ENCODE assay signal across 8 cellular contexts in the genomic region with DNA sequence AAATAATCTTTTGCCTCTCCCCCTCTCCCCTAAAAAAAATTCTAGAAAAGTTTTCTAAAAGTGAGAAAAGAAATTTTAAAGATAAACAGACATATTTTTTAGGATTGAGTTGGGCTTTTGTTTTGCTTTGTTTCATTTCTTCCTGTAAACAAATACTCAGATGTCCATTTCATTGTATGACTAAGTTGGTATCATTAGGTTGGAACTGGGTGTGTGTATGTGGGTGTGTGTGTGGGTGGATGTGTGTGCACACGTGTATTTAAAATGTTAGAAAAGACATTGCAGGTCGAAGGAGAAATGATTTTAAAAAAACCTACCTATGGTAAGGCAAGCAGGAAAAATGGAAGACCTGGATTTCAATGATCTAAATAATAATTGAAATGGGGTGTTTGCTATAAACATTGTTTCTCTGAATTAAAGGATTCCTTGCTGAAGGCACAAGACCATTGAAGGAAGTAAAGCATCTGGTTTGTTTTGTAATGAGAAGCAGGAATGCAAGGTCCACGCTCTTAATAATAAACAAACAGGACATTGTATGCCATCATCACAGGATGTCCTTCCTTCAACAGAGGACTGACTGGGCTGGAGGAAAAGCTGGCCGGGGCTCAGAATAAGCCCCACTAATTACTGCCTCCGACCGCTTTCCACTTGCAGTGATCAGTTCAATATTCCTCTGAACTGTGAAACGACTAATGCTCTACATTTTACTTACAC. TPM values are rescaled to one million over a fixed set of nuclear protein-coding genes. Genes with fewer than 3 reads are reported as not detected.
DNase-seq lines count a peak whose midpoint lies in the region; ATAC-seq and TF ChIP-seq lines count a peak whose summit lies in the region.

No MANE protein-coding gene starts in this region.

- H3K27me3 ChIP-seq in heart left ventricle = peaks cover 0 to 65% (median 20%) of the 10 kb centered on the region in 9 donors
- H3K27me3 ChIP-seq in right atrium auricular region = peaks cover 3 to 4% of the 10 kb centered on the region in 2 donors
- H3K27me3 ChIP-seq in upper lobe of right lung = peaks cover 8% of the 10 kb centered on the region

- peaks cover 66% of the 10 kb centered on the region for H3K4me1 Mint-ChIP-seq in activated T-helper 2 cell treated with anti-CD3 and anti-CD28 coated beads, Interferon-gamma antibody, Interleukin-2, Interleukin-4, amounts not matched to agents 10 μg/mL and 5 μg/mL and 100 μg/mL, durations not matched to agents 14 hours and 24 hours and 36 hours (ENCODE audit: low read depth)
- H3K4me1 Mint-ChIP-seq in immature natural killer cell = peaks cover 59 to 77% of the 10 kb centered on the region in 2 donors

- peak overlapping the region in 11 of 12 donors; percentile 8 to 87 (median 52) for H3K27ac ChIP-seq in heart left ventricle
- peak overlapping the region in 1 of 2 donors; percentile 39 for H3K27ac ChIP-seq in right atrium auricular region
- H3K27ac ChIP-seq in upper lobe of right lung = peak overlapping the region; percentile 15

- H3K36me3 ChIP-seq in heart left ventricle (no peaks in the 10 kb centered on the region), right atrium auricular region (no peaks in the 10 kb centered on the region), upper lobe of right lung (no peaks in the 10 kb centered on the region)

- DNase-seq in heart left ventricle = no peak
- no peak for DNase-seq in right atrium auricular region (ENCODE audit: low spot score)
- no peak for DNase-seq in activated T-helper 2 cell treated with anti-CD3 and anti-CD28 coated beads, Interferon-gamma antibody, Interleukin-2, Interleukin-4, amounts not matched to agents 10 μg/mL and 5 μg/mL and 100 μg/mL, durations not matched to agents 14 hours and 24 hours and 36 hours (ENCODE audit: low spot score)
- no peak for DNase-seq in immature natural killer cell
- DNase-seq in upper lobe of right lung = no peak
- DNase-seq in activated CD4-positive, CD25-positive, alpha-beta regulatory T cell treated with anti-CD3 and anti-CD28 coated beads, Interleukin-2, amount 50 U/mL, for 72 hours = no peak
- no peak for DNase-seq in NCI-H446 treated with DMSO at 0.1 percent for 48 hours (lab: John Stamatoyannopoulos, UW)
- DNase-seq in occipital lobe (lab: John Stamatoyannopoulos, UW) = no peak

- ATAC-seq in heart left ventricle = peak in 2 of 4 donors; percentile 23 to 40
- no peak for ATAC-seq in upper lobe of right lung

- 37 to 53% (median 41%) methylated on average over 7 of the region's 7 CpGs for WGBS in heart left ventricle, 4 donors

- H3K27me3 Mint-ChIP-seq in activated T-helper 2 cell treated with anti-CD3 and anti-CD28 coated beads, Interferon-gamma antibody, Interleukin-2, Interleukin-4, amounts not matched to agents 10 μg/mL and 5 μg/mL and 100 μg/mL, durations not matched to agents 14 hours and 24 hours and 36 hours (ENCODE audit: low read depth) = peaks cover 6% of the 10 kb centered on the region
- peaks cover 2 to 9% (median 2%) of the 10 kb centered on the region in 3 donors for H3K27me3 Mint-ChIP-seq in immature natural killer cell (ENCODE audit: low read depth in 3 of 3)

- TF ChIP-seq POLR2A in heart left ventricle (IDR thresholded peaks at IDR 0.05) = no peak

- H3K4me3 Mint-ChIP-seq in activated T-helper 2 cell treated with anti-CD3 and anti-CD28 coated beads, Interferon-gamma antibody, Interleukin-2, Interleukin-4, amounts not matched to agents 10 μg/mL and 5 μg/mL and 100 μg/mL, durations not matched to agents 14 hours and 24 hours and 36 hours (ENCODE audit: low read depth) = peak overlapping the region; percentile 89
- H3K4me3 Mint-ChIP-seq in immature natural killer cell = peak overlapping the region; percentile 85 to 96 (median 91)

- TF ChIP-seq CTCF in heart left ventricle (IDR thresholded peaks at IDR 0.05) = no peak
- TF ChIP-seq CTCF in right atrium auricular region (IDR thresholded peaks at IDR 0.05) = no peak
- no peak for TF ChIP-seq CTCF in upper lobe of right lung (IDR thresholded peaks at IDR 0.05)

- intact Hi-C loops in heart left ventricle (cut with DNase I) = loop anchor here in 8 of 10 donors (5.0 to 10.0 kb wide), 9 partner anchors 68 to 603 kb away; no protein-coding TSS in a partner anchor
- intact Hi-C loops in activated T-helper 2 cell treated with anti-CD3 and anti-CD28 coated beads, Interferon-gamma antibody, Interleukin-2, Interleukin-4, amounts not matched to agents 10 μg/mL and 5 μg/mL and 100 μg/mL, durations not matched to agents 14 hours and 24 hours and 36 hours (cut with micrococcal nuclease) = loop anchor here (2.0 to 5.0 kb wide), 5 partner anchors 184 to 653 kb away; no protein-coding TSS in a partner anchor
- intact Hi-C loops in upper lobe of right lung (cut with DNase I) = no loop called here

- no peaks in the 10 kb centered on the region for H3K9me3 Mint-ChIP-seq in activated T-helper 2 cell treated with anti-CD3 and anti-CD28 coated beads, Interferon-gamma antibody, Interleukin-2, Interleukin-4, amounts not matched to agents 10 μg/mL and 5 μg/mL and 100 μg/mL, durations not matched to agents 14 hours and 24 hours and 36 hours
- H3K9me3 Mint-ChIP-seq in immature natural killer cell = no peaks in the 10 kb centered on the region

- H3K9me3 ChIP-seq in heart left ventricle = no peaks in the 10 kb centered on the region
- no peaks in the 10 kb centered on the region for H3K9me3 ChIP-seq in right atrium auricular region
- no peaks in the 10 kb centered on the region for H3K9me3 ChIP-seq in upper lobe of right lung

- peak overlapping the region; percentile 64 for H3K27ac Mint-ChIP-seq in activated T-helper 2 cell treated with anti-CD3 and anti-CD28 coated beads, Interferon-gamma antibody, Interleukin-2, Interleukin-4, amounts not matched to agents 10 μg/mL and 5 μg/mL and 100 μg/mL, durations not matched to agents 14 hours and 24 hours and 36 hours
- H3K27ac Mint-ChIP-seq in immature natural killer cell = peak overlapping the region; percentile 24 to 83 (median 78)

- H3K4me1 ChIP-seq in heart left ventricle (peaks cover 0 to 65% (median 7%) of the 10 kb centered on the region in 12 donors), right atrium auricular region (peaks cover 0 to 26% of the 10 kb centered on the region in 2 donors), upper lobe of right lung (peaks cover 15% of the 10 kb centered on the region)

- peaks cover 32% of the 10 kb centered on the region for H3K36me3 Mint-ChIP-seq in activated T-helper 2 cell treated with anti-CD3 and anti-CD28 coated beads, Interferon-gamma antibody, Interleukin-2, Interleukin-4, amounts not matched to agents 10 μg/mL and 5 μg/mL and 100 μg/mL, durations not matched to agents 14 hours and 24 hours and 36 hours (ENCODE audit: low read depth)
- peaks cover 0 to 4% (median 0%) of the 10 kb centered on the region in 3 donors for H3K36me3 Mint-ChIP-seq in immature natural killer cell

- H3K4me3 ChIP-seq in heart left ventricle = peak overlapping the region in 9 of 12 donors; percentile 46 to 66 (median 60)
- peak overlapping the region in 1 of 2 donors; percentile 46 for H3K4me3 ChIP-seq in right atrium auricular region
- peak overlapping the region; percentile 51 for H3K4me3 ChIP-seq in upper lobe of right lung

RNA-seq across cellular contexts. Expression of a gene that starts 1.0 kb away (rescaled TPM):
- total RNA-seq in heart left ventricle = 10 to 100 TPM in 1 of 9 donors, 1 to 10 TPM in 8; 1.0 to 10.8 (median 1.7) TPM
- polyA plus RNA-seq in heart left ventricle = under 1 TPM; 0.36 to 0.53 TPM
- total RNA-seq in right atrium auricular region = 1 to 10 TPM; 1.8 to 1.9 TPM
- 49.1 and 52.3 TPM in 2 replicates for total RNA-seq in activated T-helper 2 cell treated with anti-CD3 and anti-CD28 coated beads, Interferon-gamma antibody, Interleukin-2, Interleukin-4, amounts not matched to agents 10 μg/mL and 5 μg/mL and 100 μg/mL, durations not matched to agents 14 hours and 24 hours and 36 hours
- polyA plus RNA-seq in immature natural killer cell = 10 to 100 TPM; 25.3 to 77.0 (median 33.0) TPM
- 17.5 TPM for total RNA-seq in upper lobe of right lung
- total RNA-seq in occipital lobe = 1.4 TPM
